8 cellular contexts compared by ENCODE assay signal in genomic region chr1:28913786-28914227, GRCh38. TPM values are rescaled to one million over a fixed set of nuclear protein-coding genes. Genes with fewer than 3 reads are reported as not detected.
DNase-seq lines count a peak whose midpoint lies in the region; ATAC-seq lines count a peak whose summit lies in the region.

No MANE protein-coding gene starts in this region.

- peaks cover 40% of the 10 kb centered on the region for H3K4me1 Mint-ChIP-seq in activated CD8-positive, alpha-beta T cell treated with anti-CD3 and anti-CD28 coated beads, Interleukin-2, amount 10 ng/mL, durations not matched to agents 7 days and 5 days (ENCODE audit: low read depth)
- peaks cover 45 to 47% of the 10 kb centered on the region in 2 donors for H3K4me1 Mint-ChIP-seq in immature natural killer cell

- H3K27me3 ChIP-seq in subcutaneous abdominal adipose tissue (ENCODE audit: control insufficient read depth in 5 of 5, insufficient read depth in 4 of 5, low read length in 5 of 5): no peaks in the 10 kb centered on the region

- H3K9ac ChIP-seq in subcutaneous abdominal adipose tissue (ENCODE audit: low read length in 5 of 5): peak overlapping the region in 4 of 5 donors; percentile 44 to 80 (median 60)

- no peaks in the 10 kb centered on the region for H3K9me3 Mint-ChIP-seq in activated CD8-positive, alpha-beta T cell treated with anti-CD3 and anti-CD28 coated beads, Interleukin-2, amount 10 ng/mL, durations not matched to agents 7 days and 5 days (ENCODE audit: insufficient read depth)
- H3K9me3 Mint-ChIP-seq in immature natural killer cell: no peaks in the 10 kb centered on the region

- CTCF ChIA-PET in activated CD8-positive, alpha-beta T cell treated with anti-CD3 and anti-CD28 coated beads, Interleukin-2, amount 10 ng/mL, durations not matched to agents 7 days and 5 days (lab: Charles Lee): interaction anchor here (0.7 to 2.9 kb wide), 15 partner anchors 14 to 289 kb away, joined by 3 to 20 read pairs (median 4); partner anchors contain the start of gene SRSF4

- H3K27ac Mint-ChIP-seq in activated CD8-positive, alpha-beta T cell treated with anti-CD3 and anti-CD28 coated beads, Interleukin-2, amount 10 ng/mL, durations not matched to agents 7 days and 5 days: peak overlapping the region; percentile 86
- H3K27ac Mint-ChIP-seq in immature natural killer cell: peak overlapping the region; percentile 68 to 93 (median 89)

- peak overlapping the region; percentile 96 for H3K4me3 Mint-ChIP-seq in activated CD8-positive, alpha-beta T cell treated with anti-CD3 and anti-CD28 coated beads, Interleukin-2, amount 10 ng/mL, durations not matched to agents 7 days and 5 days
- peak overlapping the region; percentile 85 to 98 (median 90) for H3K4me3 Mint-ChIP-seq in immature natural killer cell

- DNase-seq in activated CD4-positive, alpha-beta T cell treated with anti-CD3 and anti-CD28 coated beads for 48 hours: peak; percentile 8
- no peak for DNase-seq in activated CD4-positive, alpha-beta T cell treated with anti-CD3 and anti-CD28 coated beads for 4 hours
- DNase-seq in activated CD8-positive, alpha-beta T cell treated with anti-CD3 and anti-CD28 coated beads, Interleukin-2, amount 10 ng/mL, durations not matched to agents 7 days and 5 days: no peak
- DNase-seq in immature natural killer cell (no peak), DMS53 (lab: John Stamatoyannopoulos, UW) (no peak), NCI-H1417 treated with DMSO at 0.1 percent for 48 hours (lab: John Stamatoyannopoulos, UW) (no peak)

- H3K36me3 ChIP-seq in subcutaneous abdominal adipose tissue (ENCODE audit: control insufficient read depth in 5 of 5, insufficient read depth in 5 of 5, low read length in 5 of 5): peaks cover 0 to 4% (median 0%) of the 10 kb centered on the region in 5 donors

- no peaks in the 10 kb centered on the region for H3K9me3 ChIP-seq in subcutaneous abdominal adipose tissue (ENCODE audit: control insufficient read depth in 5 of 5, low read length in 5 of 5)

- peaks cover 5 to 23% (median 15%) of the 10 kb centered on the region in 5 donors for H3K4me1 ChIP-seq in subcutaneous abdominal adipose tissue (ENCODE audit: control insufficient read depth in 5 of 5, insufficient read depth in 5 of 5, low read length in 5 of 5)

- no peaks in the 10 kb centered on the region for H3K27me3 Mint-ChIP-seq in activated CD8-positive, alpha-beta T cell treated with anti-CD3 and anti-CD28 coated beads, Interleukin-2, amount 10 ng/mL, durations not matched to agents 7 days and 5 days (ENCODE audit: low read depth)
- peaks cover 9 to 13% (median 9%) of the 10 kb centered on the region in 3 donors for H3K27me3 Mint-ChIP-seq in immature natural killer cell (ENCODE audit: low read depth in 3 of 3)

- POLR2A ChIA-PET in activated CD8-positive, alpha-beta T cell treated with anti-CD3 and anti-CD28 coated beads, Interleukin-2, amount 10 ng/mL, durations not matched to agents 7 days and 5 days (lab: Charles Lee): interaction anchor here (0.7 to 2.6 kb wide), 12 partner anchors 9 to 317 kb away, joined by 3 to 27 read pairs (median 4); partner anchors contain the start of genes MECR, RNU11 and SRSF4

- peaks cover 18% of the 10 kb centered on the region for H3K36me3 Mint-ChIP-seq in activated CD8-positive, alpha-beta T cell treated with anti-CD3 and anti-CD28 coated beads, Interleukin-2, amount 10 ng/mL, durations not matched to agents 7 days and 5 days (ENCODE audit: low read depth)
- H3K36me3 Mint-ChIP-seq in immature natural killer cell: no peaks in the 10 kb centered on the region

- peak overlapping the region; percentile 67 to 82 (median 78) for H3K4me3 ChIP-seq in subcutaneous abdominal adipose tissue (ENCODE audit: low read depth in 1 of 5, low read length in 5 of 5)

- ATAC-seq in activated CD8-positive, alpha-beta T cell treated with anti-CD3 and anti-CD28 coated beads, Interleukin-2, amount 10 ng/mL, durations not matched to agents 7 days and 5 days: no peak
- no peak for ATAC-seq in GM18870 (IDR thresholded peaks at IDR 0.05; ENCODE audit: unreplicated experiment)

- peak overlapping the region; percentile 46 for H3K27ac ChIP-seq in subcutaneous abdominal adipose tissue (ENCODE audit: low read depth, low read length)

RNA-seq across cellular contexts. Expression of gene EPB41, which starts 0.6 kb away (rescaled TPM):
- 10 to 100 TPM; 94.5 to 95.4 TPM for total RNA-seq in activated CD8-positive, alpha-beta T cell treated with anti-CD3 and anti-CD28 coated beads, Interleukin-2, amount 10 ng/mL, durations not matched to agents 7 days and 5 days
- polyA plus RNA-seq in immature natural killer cell: 10 to 100 TPM; 39.7 to 88.9 (median 59.4) TPM
